26 cellular contexts compared by ENCODE assay signal in genomic region chr5:106827061-106827460, GRCh38.
DNase-seq lines count a peak whose midpoint lies in the region; ATAC-seq and TF ChIP-seq lines count a peak whose summit lies in the region.
"Had no signal": no experiment of that assay in that cellular context is flagged by ENCODE, and none has a peak within 500 bp of the region (broad histone marks: within the 10 kb centered on the region; RNA-seq: fewer than 3 reads in every experiment).

No MANE protein-coding gene starts in this region.

- H3K9me3 ChIP-seq in smooth muscle cell (replicated peaks; ENCODE audit: low read depth): no peaks in the 10 kb centered on the region
- H3K9me3 ChIP-seq: gastrocnemius medialis, HAP-1, ovary had no signal

- 9% methylated on average over 1 of the region's 1 CpG for WGBS in smooth muscle cell (ENCODE audit: low lambda C conversion rate)

- no peaks in the 10 kb centered on the region for H3K79me2 ChIP-seq in smooth muscle cell (ENCODE audit: low read depth)

- H2AFZ ChIP-seq in smooth muscle cell (ENCODE audit: low read depth): no peak overlapping the region

- H3F3A ChIP-seq in smooth muscle cell (ENCODE audit: low read depth): no peaks in the 10 kb centered on the region

- H3K36me3 ChIP-seq in brain microvascular endothelial cell (replicated peaks): no peaks in the 10 kb centered on the region
- H3K36me3 ChIP-seq in smooth muscle cell (ENCODE audit: low read depth): no peaks in the 10 kb centered on the region
- H3K36me3 ChIP-seq: gastrocnemius medialis, HAP-1, ovary had no signal

- no peak overlapping the region for H3K27ac Mint-ChIP-seq in natural killer cell treated with Interleukin-12 subunit alpha and Interleukin-12 subunit beta and Interleukin-15 and Interleukin-18, amount 100 ng/mL, for 72 hours
- H3K27ac Mint-ChIP-seq: CD4-positive, alpha-beta memory T cell; IgD-negative memory B cell; nephron; stimulated activated naive CD8-positive, alpha-beta T cell treated with anti-CD3 and anti-CD28 coated beads, Interleukin-15, amount 100 ng/mL, for 72 hours; T-cell; type B pancreatic cell had no signal

- no peaks in the 10 kb centered on the region for H3K36me3 Mint-ChIP-seq in natural killer cell treated with Interleukin-12 subunit alpha and Interleukin-12 subunit beta and Interleukin-15 and Interleukin-18, amount 100 ng/mL, for 72 hours
- H3K36me3 Mint-ChIP-seq: CD4-positive, alpha-beta memory T cell; IgD-negative memory B cell; T-cell; type B pancreatic cell had no signal

- in situ Hi-C loops in brain microvascular endothelial cell (cut with HindIII; ENCODE audit: low pct_ligation_motif_present, low sequenced_read_pairs): no loop called here
- in situ Hi-C loops in ACHN (cut with HindIII; ENCODE audit: low pct_ligation_motif_present, low pct_unique_long_range_greater_than_20kb, low sequenced_read_pairs): no loop called here

- H3K27me3 ChIP-seq in brain microvascular endothelial cell (replicated peaks) (no peaks in the 10 kb centered on the region), foreskin keratinocyte (no peaks in the 10 kb centered on the region), smooth muscle cell (ENCODE audit: low read depth) (no peaks in the 10 kb centered on the region)
- H3K27me3 ChIP-seq: dorsolateral prefrontal cortex, gastrocnemius medialis, ovary had no signal

- no peak overlapping the region for H3K4me3 Mint-ChIP-seq in natural killer cell treated with Interleukin-12 subunit alpha and Interleukin-12 subunit beta and Interleukin-15 and Interleukin-18, amount 100 ng/mL, for 72 hours
- H3K4me3 Mint-ChIP-seq: CD4-positive, alpha-beta memory T cell; IgD-negative memory B cell; nephron; stimulated activated naive CD8-positive, alpha-beta T cell treated with anti-CD3 and anti-CD28 coated beads, Interleukin-15, amount 100 ng/mL, for 72 hours; T-cell; type B pancreatic cell had no signal

- H3K9me3 Mint-ChIP-seq in natural killer cell treated with Interleukin-12 subunit alpha and Interleukin-12 subunit beta and Interleukin-15 and Interleukin-18, amount 100 ng/mL, for 72 hours: peaks cover 3% of the 10 kb centered on the region
- H3K9me3 Mint-ChIP-seq: IgD-negative memory B cell; stimulated activated naive CD8-positive, alpha-beta T cell treated with anti-CD3 and anti-CD28 coated beads, Interleukin-15, amount 100 ng/mL, for 72 hours had no signal

- H3K4me2 ChIP-seq in smooth muscle cell: peak overlapping the region; percentile 28

- peaks cover 0 to 17% of the 10 kb centered on the region in 2 donors for H3K27me3 Mint-ChIP-seq in natural killer cell treated with Interleukin-12 subunit alpha and Interleukin-12 subunit beta and Interleukin-15 and Interleukin-18, amount 100 ng/mL, for 72 hours
- H3K27me3 Mint-ChIP-seq: CD4-positive, alpha-beta memory T cell; IgD-negative memory B cell; stimulated activated naive CD8-positive, alpha-beta T cell treated with anti-CD3 and anti-CD28 coated beads, Interleukin-15, amount 100 ng/mL, for 72 hours; T-cell; type B pancreatic cell had no signal

- no peaks in the 10 kb centered on the region for H3K4me1 Mint-ChIP-seq in natural killer cell treated with Interleukin-12 subunit alpha and Interleukin-12 subunit beta and Interleukin-15 and Interleukin-18, amount 100 ng/mL, for 72 hours (ENCODE audit: low read depth in 2 of 2)
- H3K4me1 Mint-ChIP-seq: CD4-positive, alpha-beta memory T cell; IgD-negative memory B cell; stimulated activated naive CD8-positive, alpha-beta T cell treated with anti-CD3 and anti-CD28 coated beads, Interleukin-15, amount 100 ng/mL, for 72 hours; T-cell had no signal

- TF ChIP-seq CTCF in brain microvascular endothelial cell (IDR thresholded peaks at IDR 0.05; ENCODE audit: low read depth, low read length, missing control alignments) (no peak), foreskin keratinocyte (conservative IDR thresholded peaks at IDR 0.05) (no peak), smooth muscle cell (IDR thresholded peaks at IDR 0.05; ENCODE audit: borderline replicate concordance, insufficient read depth, poor library complexity, severe bottlenecking) (no peak)

- no peak overlapping the region for H3K9ac ChIP-seq in smooth muscle cell (ENCODE audit: low read depth)

- H4K20me1 ChIP-seq in smooth muscle cell (ENCODE audit: low read depth): no peaks in the 10 kb centered on the region

- H3K27ac ChIP-seq in brain microvascular endothelial cell (no peak overlapping the region), foreskin keratinocyte (no peak overlapping the region), smooth muscle cell (ENCODE audit: low read depth) (peak overlapping the region; percentile 55)
- H3K27ac ChIP-seq: dorsolateral prefrontal cortex, gastrocnemius medialis, ovary had no signal

- H3K4me3 ChIP-seq in brain microvascular endothelial cell (ENCODE audit: low read depth, low read length) (no peak overlapping the region), smooth muscle cell (no peak overlapping the region)
- H3K4me3 ChIP-seq: dorsolateral prefrontal cortex, gastrocnemius medialis, HAP-1, ovary had no signal

- ATAC-seq in foreskin keratinocyte: peak; percentile 44
- ATAC-seq in natural killer cell treated with Interleukin-12 subunit alpha and Interleukin-12 subunit beta and Interleukin-15 and Interleukin-18, amount 100 ng/mL, for 72 hours: no peak
- ATAC-seq: gastrocnemius medialis; right cardiac atrium; stimulated activated naive CD8-positive, alpha-beta T cell treated with anti-CD3 and anti-CD28 coated beads, Interleukin-15, amount 100 ng/mL, for 72 hours; T-cell had no signal

- DNase-seq in M059J (ENCODE audit: low read depth): peak; percentile 12
- peak; percentile 48 for DNase-seq in brain microvascular endothelial cell
- peak; percentile 30 to 73 for DNase-seq in foreskin keratinocyte
- no peak for DNase-seq in smooth muscle cell (lab: John Stamatoyannopoulos, UW; ENCODE audit: unreplicated experiment)
- DNase-seq in ACHN: no peak
- DNase-seq in natural killer cell treated with Interleukin-12 subunit alpha and Interleukin-12 subunit beta and Interleukin-15 and Interleukin-18, amount 100 ng/mL, for 72 hours (ENCODE audit: low spot score): no peak
- DNase-seq in NCI-H187 treated with DMSO at 0.1 percent for 48 hours (lab: John Stamatoyannopoulos, UW): no peak
- no peak for DNase-seq in NCI-H82 (lab: John Stamatoyannopoulos, UW)
- DNase-seq: activated CD4-positive, CD25-positive, alpha-beta regulatory T cell treated with anti-CD3 and anti-CD28 coated beads, Interleukin-2, amount 50 U/mL, for 72 hours; activated gamma-delta T cell treated with Interleukin-2 at 50 U/mL for 16 hours; activated T-cell treated with anti-CD3 and anti-CD28 coated beads, Interleukin-2, amount 50 U/mL, for 1 hour; caudate nucleus; CD4-positive, alpha-beta memory T cell; dorsolateral prefrontal cortex; EL; gastrocnemius medialis; NCI-H1105 treated with DMSO at 0.1 percent for 48 hours; NCI-H2081 treated with DMSO at 0.1 percent for 48 hours; ovary; right cardiac atrium; stimulated activated naive CD8-positive, alpha-beta T cell treated with anti-CD3 and anti-CD28 coated beads, Interleukin-15, amount 100 ng/mL, for 72 hours; T-cell had no signal

- H3K4me1 ChIP-seq in foreskin keratinocyte: no peaks in the 10 kb centered on the region
- H3K4me1 ChIP-seq in smooth muscle cell (ENCODE audit: low read depth): peaks cover 5% of the 10 kb centered on the region
- H3K4me1 ChIP-seq: gastrocnemius medialis had no signal

Comparison
In these comparisons a context has a peak if more than half of its experiments do, and no peak if none do; other contexts are left out.
1. DNase-seq: peak in M059J (single experiment), brain microvascular endothelial cell (single experiment) and foreskin keratinocyte (2 of 2); none in smooth muscle cell (single experiment), ACHN (single experiment), natural killer cell treated with Interleukin-12 subunit alpha and Interleukin-12 subunit beta and Interleukin-15 and Interleukin-18, amount 100 ng/mL, for 72 hours (single experiment), NCI-H187 treated with DMSO at 0.1 percent for 48 hours (single experiment) and NCI-H82 (single experiment).